Comparison of ENCODE assay signal across 8 cellular contexts in the genomic region with DNA sequence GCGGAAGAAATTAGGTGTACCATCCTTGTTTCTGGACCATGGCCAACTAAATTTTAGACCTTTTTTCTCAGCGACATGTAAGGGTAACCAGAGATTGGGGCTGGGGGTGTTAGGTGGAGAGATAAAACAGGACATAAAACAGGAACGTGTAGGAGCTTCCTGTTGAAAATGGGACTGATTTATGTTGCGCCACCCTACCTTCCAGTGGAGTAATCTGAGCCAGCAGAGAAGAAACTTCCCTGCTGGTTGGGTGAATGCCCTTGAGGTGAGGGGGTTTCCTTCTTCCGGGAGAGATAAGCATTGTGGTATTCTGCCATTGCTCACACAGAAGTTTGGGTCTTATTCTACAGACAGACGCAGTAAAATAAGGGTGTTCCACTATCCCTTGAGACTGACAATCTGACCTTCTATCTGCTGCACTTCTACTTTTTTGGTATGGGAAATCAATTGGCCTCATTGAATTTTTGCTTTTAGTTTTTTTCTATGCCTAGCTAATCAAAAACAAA. TPM values are rescaled to one million over a fixed set of nuclear protein-coding genes. Genes with fewer than 3 reads are reported as not detected.
DNase-seq lines count a peak whose midpoint lies in the region; ATAC-seq and TF ChIP-seq lines count a peak whose summit lies in the region.

No MANE protein-coding gene starts in this region.

- peaks cover 73% of the 10 kb centered on the region for H4K20me1 ChIP-seq in Loucy (ENCODE audit: insufficient read depth, low read length, poor library complexity, severe bottlenecking)

- H3K27me3 Mint-ChIP-seq in natural killer cell (ENCODE audit: low read depth in 2 of 2), result no peaks in the 10 kb centered on the region

- intact Hi-C loops in natural killer cell (cut with micrococcal nuclease), result loop anchor here (5.0 kb wide), 3 partner anchors 183 to 1928 kb away; partner anchors contain the start of genes ERH and SLC39A9

- H3K36me3 ChIP-seq in GM06990 (ENCODE audit: control insufficient read depth, insufficient read depth, low read length) (no peaks in the 10 kb centered on the region), Loucy (ENCODE audit: insufficient read depth, low read length) (peaks cover 5% of the 10 kb centered on the region; the same call in 1 of the 2 replicates)

- peak overlapping the region; percentile 46 to 49 for H3K27ac Mint-ChIP-seq in natural killer cell

- no peak overlapping the region for H3K9ac ChIP-seq in Loucy (ENCODE audit: low read depth, low read length, poor library complexity, severe bottlenecking)

- TF ChIP-seq CTCF in GM06990 (IDR thresholded peaks at IDR 0.05; ENCODE audit: insufficient read depth, low read length, poor library complexity, severe bottlenecking) (no peak), Loucy (conservative IDR thresholded peaks at IDR 0.05; ENCODE audit: low read length) (0 out of 2 replicates have a peak, but pooled peaks have one; percentile 9), natural killer cell (IDR thresholded peaks at IDR 0.05) (no peak)

- peaks cover 56% of the 10 kb centered on the region for H3K4me1 ChIP-seq in Loucy (ENCODE audit: insufficient read depth, low read length, poor library complexity, severe bottlenecking)

- no peaks in the 10 kb centered on the region for H3K9me3 Mint-ChIP-seq in natural killer cell

- H3K4me3 Mint-ChIP-seq in natural killer cell, result peak overlapping the region; percentile 25

- H3K27me3 ChIP-seq in GM06990 (replicated peaks; ENCODE audit: control insufficient read depth, insufficient read depth, low read length) (no peaks in the 10 kb centered on the region), Loucy (ENCODE audit: insufficient read depth, low read length, poor library complexity, severe bottlenecking) (no peaks in the 10 kb centered on the region)

- H3K4me3 ChIP-seq in GM06990 (replicated peaks; ENCODE audit: low read depth, low read length) (peak overlapping the region; percentile 57), Loucy (ENCODE audit: low read length, poor library complexity, severe bottlenecking) (peak overlapping the region; percentile 87)

- H3K4me2 ChIP-seq in Loucy (ENCODE audit: low read depth, low read length, poor library complexity, severe bottlenecking), result peak overlapping the region; percentile 88

- peaks cover 59% of the 10 kb centered on the region in 2 donors for H3K4me1 Mint-ChIP-seq in natural killer cell

- H3K36me3 Mint-ChIP-seq in natural killer cell, result no peaks in the 10 kb centered on the region

- no peaks in the 10 kb centered on the region for H3K9me3 ChIP-seq in Loucy (ENCODE audit: insufficient read depth, low read depth, low read length)

- no peaks in the 10 kb centered on the region for H3K9me2 ChIP-seq in Loucy (replicated peaks; ENCODE audit: low read depth, low read length)

- DNase-seq in GM06990 (ENCODE audit: extremely low read depth, insufficient read length) (peak; percentile 44), natural killer cell (peak; percentile 18), NCI-H524 (lab: John Stamatoyannopoulos, UW) (no peak), HK-2 (ENCODE audit: unreplicated experiment) (no peak), NK-92 (lab: John Stamatoyannopoulos, UW; ENCODE audit: unreplicated experiment) (no peak)
- DNase-seq in activated naive CD8-positive, alpha-beta T cell treated with anti-CD3 and anti-CD28 coated beads, Interleukin-2, amount 50 U/mL, for 16 hours (ENCODE audit: low read depth, low spot score), result peak; percentile 6

- peaks cover 9% of the 10 kb centered on the region; the same call in 1 of the 2 replicates for H3F3A ChIP-seq in Loucy (ENCODE audit: low read depth)

- no peak for ATAC-seq in natural killer cell
- no peak for ATAC-seq in HG03565 (IDR thresholded peaks at IDR 0.05; ENCODE audit: unreplicated experiment)

- peaks cover 90% of the 10 kb centered on the region for H3K79me2 ChIP-seq in Loucy (ENCODE audit: insufficient read depth, low read length)

- H2AFZ ChIP-seq in Loucy (ENCODE audit: low read length), result no peak overlapping the region

RNA-seq across cellular contexts. Expression of gene SIPA1L1, which starts 4.5 kb away (rescaled TPM):
- total RNA-seq in natural killer cell, result 10 to 100 TPM; 43.6 to 61.7 (median 45.3) TPM

Comparison
In these comparisons a context has a peak if more than half of its experiments do, and no peak if none do; other contexts are left out.
1. DNase-seq: peak in GM06990 (single experiment), activated naive CD8-positive, alpha-beta T cell treated with anti-CD3 and anti-CD28 coated beads, Interleukin-2, amount 50 U/mL, for 16 hours (single experiment) and natural killer cell (single experiment); none in NCI-H524 (0 of 2), HK-2 (single experiment) and NK-92 (single experiment).